In genomic region chr4:182788197-182788596, GRCh38 we compare ENCODE assay signal across 29 cellular contexts.
"Had no signal": no experiment of that assay in that cellular context is flagged by ENCODE, and none has a peak within 500 bp of the region (broad histone marks: within the 10 kb centered on the region; RNA-seq: fewer than 3 reads in every experiment).

No MANE protein-coding gene starts in this region.

- H3K27ac ChIP-seq: left lung, neural progenitor cell, neutrophil, ovary, prostate gland, skin epidermis, stomach, testis, thyroid gland, upper lobe of right lung had no signal

- H3K27me3 ChIP-seq: left lung, neural progenitor cell, neutrophil, ovary, stomach, testis, thyroid gland, upper lobe of right lung had no signal

- H3K9me3 ChIP-seq: left lung, neutrophil, ovary, prostate gland, testis, thyroid gland, upper lobe of right lung had no signal

- H3K36me3 ChIP-seq: left lung, neural progenitor cell, neutrophil, ovary, prostate gland, thyroid gland, upper lobe of right lung had no signal

- H3K4me1 ChIP-seq: left lung, neural progenitor cell, prostate gland, stomach, testis, upper lobe of right lung had no signal

- DNase-seq: kidney; left colon; left lung; mesendoderm; naive B cell; natural killer cell; nephron progenitor cell; occipital lobe; ovary; posterior cingulate gyrus; retina; right cardiac atrium; stimulated activated CD4-positive, alpha-beta T cell treated with anti-CD3 and anti-CD28 coated beads, Interleukin-12 subunit alpha, Interleukin-12 subunit beta, amount 100 ng/mL, for 4 hours; stimulated activated CD4-positive, alpha-beta T cell treated with anti-CD3 and anti-CD28 coated beads, Interleukin-15, amount 100 ng/mL, for 24 hours; stimulated activated CD4-positive, alpha-beta T cell treated with anti-CD3 and anti-CD28 coated beads, Interleukin-2, amount 100 ng/mL, for 24 hours; stimulated activated CD4-positive, alpha-beta T cell treated with anti-CD3 and anti-CD28 coated beads, Interleukin-4, amount 100 ng/mL, for 1 hour; stimulated activated naive B cell treated with anti-CD40 and anti-IgM and Interleukin-4, amounts not matched to agents 10 μg/mL and 1 μg/mL and 100 μg/mL, for 72 hours; stimulated activated naive CD8-positive, alpha-beta T cell treated with anti-CD3 and anti-CD28 coated beads, Interleukin-15, Interleukin-2, amounts not matched to agents 100 U/mL and 50 U/mL, for 24 hours; stomach; testis; thyroid gland; trophoblast cell; upper lobe of right lung had no signal

- FAIRE-seq: kidney, urothelium cell line had no signal

- H3K4me3 ChIP-seq: left lung, lung, neural progenitor cell, ovary, prostate gland, skin epidermis, stomach, testis, thyroid gland, upper lobe of right lung had no signal
